Comparison of ENCODE assay signal across 1 cellular context in the genomic region with DNA sequence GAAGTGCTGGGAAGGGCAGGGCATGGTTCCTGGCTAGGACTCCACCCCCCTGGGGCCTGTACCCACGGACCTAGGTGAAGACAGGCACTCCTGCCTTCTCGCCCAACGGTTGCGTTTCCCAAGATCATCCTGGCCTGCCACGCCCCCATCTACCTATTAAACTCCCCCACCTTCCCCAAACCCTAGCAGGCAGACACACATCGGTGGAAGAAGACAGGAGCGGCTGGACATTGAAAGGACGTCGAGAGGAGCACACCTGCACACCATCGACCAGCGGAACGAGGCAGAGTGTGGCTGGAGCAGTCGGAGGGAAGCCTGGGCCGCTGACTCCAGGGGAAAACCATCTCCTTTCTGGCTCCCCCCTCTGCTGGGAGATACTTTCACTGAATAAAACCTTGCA.
TF ChIP-seq lines count a peak whose summit lies in the region.

No MANE protein-coding gene starts in this region.

TF ChIP-seq in GM12878, 131 proteins besides CTCF, POLR2A, EP300 and RAD21:
- TF ChIP-seq REST (IDR thresholded peaks at IDR 0.05; ENCODE audit: low read depth, low read length) = no peak
- TF ChIP-seq FOS (IDR thresholded peaks at IDR 0.05; ENCODE audit: borderline replicate concordance, extremely low read depth, insufficient read length) = no peak
- TF ChIP-seq ATF2 (IDR thresholded peaks at IDR 0.05; ENCODE audit: low read length) = no peak
- TF ChIP-seq ETV6 (conservative IDR thresholded peaks at IDR 0.05 in 1 of 2, IDR thresholded peaks at IDR 0.05 in 1 of 2; ENCODE audit: borderline replicate concordance in 1 of 2, low read depth in 1 of 2) = no peak
- TF ChIP-seq FOXK2 (IDR thresholded peaks at IDR 0.05) = no peak
- TF ChIP-seq, protein P1, sequence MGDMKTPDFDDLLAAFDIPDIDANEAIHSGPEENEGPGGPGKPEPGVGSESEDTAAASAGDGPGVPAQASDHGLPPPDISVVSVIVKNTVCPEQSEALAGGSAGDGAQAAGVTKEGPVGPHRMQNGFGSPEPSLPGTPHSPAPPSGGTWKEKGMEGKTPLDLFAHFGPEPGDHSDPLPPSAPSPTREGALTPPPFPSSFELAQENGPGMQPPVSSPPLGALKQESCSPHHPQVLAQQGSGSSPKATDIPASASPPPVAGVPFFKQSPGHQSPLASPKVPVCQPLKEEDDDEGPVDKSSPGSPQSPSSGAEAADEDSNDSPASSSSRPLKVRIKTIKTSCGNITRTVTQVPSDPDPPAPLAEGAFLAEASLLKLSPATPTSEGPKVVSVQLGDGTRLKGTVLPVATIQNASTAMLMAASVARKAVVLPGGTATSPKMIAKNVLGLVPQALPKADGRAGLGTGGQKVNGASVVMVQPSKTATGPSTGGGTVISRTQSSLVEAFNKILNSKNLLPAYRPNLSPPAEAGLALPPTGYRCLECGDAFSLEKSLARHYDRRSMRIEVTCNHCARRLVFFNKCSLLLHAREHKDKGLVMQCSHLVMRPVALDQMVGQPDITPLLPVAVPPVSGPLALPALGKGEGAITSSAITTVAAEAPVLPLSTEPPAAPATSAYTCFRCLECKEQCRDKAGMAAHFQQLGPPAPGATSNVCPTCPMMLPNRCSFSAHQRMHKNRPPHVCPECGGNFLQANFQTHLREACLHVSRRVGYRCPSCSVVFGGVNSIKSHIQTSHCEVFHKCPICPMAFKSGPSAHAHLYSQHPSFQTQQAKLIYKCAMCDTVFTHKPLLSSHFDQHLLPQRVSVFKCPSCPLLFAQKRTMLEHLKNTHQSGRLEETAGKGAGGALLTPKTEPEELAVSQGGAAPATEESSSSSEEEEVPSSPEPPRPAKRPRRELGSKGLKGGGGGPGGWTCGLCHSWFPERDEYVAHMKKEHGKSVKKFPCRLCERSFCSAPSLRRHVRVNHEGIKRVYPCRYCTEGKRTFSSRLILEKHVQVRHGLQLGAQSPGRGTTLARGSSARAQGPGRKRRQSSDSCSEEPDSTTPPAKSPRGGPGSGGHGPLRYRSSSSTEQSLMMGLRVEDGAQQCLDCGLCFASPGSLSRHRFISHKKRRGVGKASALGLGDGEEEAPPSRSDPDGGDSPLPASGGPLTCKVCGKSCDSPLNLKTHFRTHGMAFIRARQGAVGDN (IDR thresholded peaks at IDR 0.05) = no peak
